ENCODE assay signal across 8 cellular contexts in the genomic region with DNA sequence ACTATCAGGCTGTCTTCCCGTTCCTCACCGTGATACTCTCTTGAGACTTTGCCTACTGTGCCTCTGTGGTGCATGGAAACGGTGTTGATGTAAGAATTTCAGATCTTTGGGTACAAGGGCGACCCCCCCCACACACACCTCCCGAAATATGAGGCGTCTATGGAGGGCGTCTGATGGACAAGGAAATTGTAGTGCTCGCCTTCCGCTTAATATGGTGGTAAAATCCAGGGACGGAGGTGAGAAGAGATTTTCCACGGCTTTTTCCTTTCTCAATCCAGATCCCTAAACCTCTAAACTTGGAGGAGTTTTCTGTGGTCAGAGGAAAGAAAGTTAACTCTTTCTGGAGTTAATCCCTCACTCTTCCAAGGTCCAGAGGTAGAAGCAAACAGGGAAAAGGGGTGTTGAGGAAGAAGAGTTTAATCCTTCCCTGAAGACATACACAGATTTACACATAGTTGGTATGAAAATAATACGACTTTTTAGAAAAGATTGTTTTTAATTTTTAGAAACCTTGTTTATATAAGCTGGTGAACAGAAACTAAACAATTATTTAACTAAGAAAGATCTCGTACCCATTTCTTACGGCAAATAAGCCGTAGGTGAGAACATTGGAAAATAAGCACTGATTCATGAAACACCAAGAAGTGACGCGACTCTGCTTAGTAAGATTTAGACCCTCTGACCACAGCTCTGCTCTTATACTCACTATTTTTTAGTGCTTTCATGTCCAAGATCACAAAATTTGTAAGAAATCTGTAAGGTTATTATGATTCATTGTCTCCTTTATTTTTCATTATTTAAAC. TPM values are rescaled to one million over a fixed set of nuclear protein-coding genes. Genes with fewer than 3 reads are reported as not detected.
DNase-seq lines count a peak whose midpoint lies in the region; TF ChIP-seq lines count a peak whose summit lies in the region.

No MANE protein-coding gene starts in this region.

- peak; percentile 34 for DNase-seq in stimulated activated CD4-positive, alpha-beta T cell treated with anti-CD3 and anti-CD28 coated beads, Interleukin-4, amount 100 ng/mL, for 24 hours
- DNase-seq in stimulated activated CD4-positive, alpha-beta T cell treated with anti-CD3 and anti-CD28 coated beads, Interleukin-4, amount 100 ng/mL, for 4 hours, result no peak
- peak; percentile 70 for DNase-seq in NCI-H69 (lab: John Stamatoyannopoulos, UW)
- peak; percentile 69 for DNase-seq in ecto neural progenitor cell (ENCODE audit: low spot score)
- DNase-seq in foreskin melanocyte, result no peak
- DNase-seq in NCI-H2196 (lab: John Stamatoyannopoulos, UW; ENCODE audit: unreplicated experiment), result no peak
- DNase-seq in amniotic stem cell (lab: John Stamatoyannopoulos, UW), result no peak

- peak overlapping the region; percentile 72 for H3K4me3 ChIP-seq in neural cell (ENCODE audit: low read length)

- no peak for TF ChIP-seq RAD21 in neural cell (conservative IDR thresholded peaks at IDR 0.05)

- no peaks in the 10 kb centered on the region for H3K9me3 ChIP-seq in neural cell (ENCODE audit: low read length)

- H3K27me3 ChIP-seq in neural cell (ENCODE audit: insufficient read depth, low read depth, low read length), result peaks cover 5% of the 10 kb centered on the region

- TF ChIP-seq CTCF in neural cell (IDR thresholded peaks at IDR 0.05; ENCODE audit: poor library complexity, severe bottlenecking), result no peak

- peak overlapping the region; percentile 48 for H3K27ac ChIP-seq in neural cell (ENCODE audit: low read length)

- H3K79me2 ChIP-seq in neural cell (replicated peaks; ENCODE audit: insufficient read depth, low read length), result no peaks in the 10 kb centered on the region

- H3F3A ChIP-seq in neural cell (ENCODE audit: insufficient read depth, low read length, poor library complexity, severe bottlenecking), result peaks cover 5% of the 10 kb centered on the region

- H4K20me1 ChIP-seq in neural cell (ENCODE audit: insufficient read depth), result no peaks in the 10 kb centered on the region

- no peaks in the 10 kb centered on the region for H3K9me2 ChIP-seq in neural cell (ENCODE audit: insufficient read depth, low read length)

- H2AFZ ChIP-seq in neural cell (ENCODE audit: low read depth, low read length), result peak overlapping the region; percentile 11

- no peak for TF ChIP-seq EP300 in neural cell (conservative IDR thresholded peaks at IDR 0.05; ENCODE audit: poor library complexity, severe bottlenecking)

- H3K9ac ChIP-seq in neural cell (ENCODE audit: low read length), result peak overlapping the region; percentile 57

- no peaks in the 10 kb centered on the region for H3K36me3 ChIP-seq in neural cell (ENCODE audit: insufficient read depth, low read length)

- peak overlapping the region; percentile 79 for H3K4me2 ChIP-seq in neural cell (ENCODE audit: low read length)

TF ChIP-seq in neural cell, 6 proteins besides CTCF, POLR2A, EP300 and RAD21:
- TF ChIP-seq SMC3 (conservative IDR thresholded peaks at IDR 0.05; ENCODE audit: poor library complexity), result no peak
- TF ChIP-seq, protein P1, sequence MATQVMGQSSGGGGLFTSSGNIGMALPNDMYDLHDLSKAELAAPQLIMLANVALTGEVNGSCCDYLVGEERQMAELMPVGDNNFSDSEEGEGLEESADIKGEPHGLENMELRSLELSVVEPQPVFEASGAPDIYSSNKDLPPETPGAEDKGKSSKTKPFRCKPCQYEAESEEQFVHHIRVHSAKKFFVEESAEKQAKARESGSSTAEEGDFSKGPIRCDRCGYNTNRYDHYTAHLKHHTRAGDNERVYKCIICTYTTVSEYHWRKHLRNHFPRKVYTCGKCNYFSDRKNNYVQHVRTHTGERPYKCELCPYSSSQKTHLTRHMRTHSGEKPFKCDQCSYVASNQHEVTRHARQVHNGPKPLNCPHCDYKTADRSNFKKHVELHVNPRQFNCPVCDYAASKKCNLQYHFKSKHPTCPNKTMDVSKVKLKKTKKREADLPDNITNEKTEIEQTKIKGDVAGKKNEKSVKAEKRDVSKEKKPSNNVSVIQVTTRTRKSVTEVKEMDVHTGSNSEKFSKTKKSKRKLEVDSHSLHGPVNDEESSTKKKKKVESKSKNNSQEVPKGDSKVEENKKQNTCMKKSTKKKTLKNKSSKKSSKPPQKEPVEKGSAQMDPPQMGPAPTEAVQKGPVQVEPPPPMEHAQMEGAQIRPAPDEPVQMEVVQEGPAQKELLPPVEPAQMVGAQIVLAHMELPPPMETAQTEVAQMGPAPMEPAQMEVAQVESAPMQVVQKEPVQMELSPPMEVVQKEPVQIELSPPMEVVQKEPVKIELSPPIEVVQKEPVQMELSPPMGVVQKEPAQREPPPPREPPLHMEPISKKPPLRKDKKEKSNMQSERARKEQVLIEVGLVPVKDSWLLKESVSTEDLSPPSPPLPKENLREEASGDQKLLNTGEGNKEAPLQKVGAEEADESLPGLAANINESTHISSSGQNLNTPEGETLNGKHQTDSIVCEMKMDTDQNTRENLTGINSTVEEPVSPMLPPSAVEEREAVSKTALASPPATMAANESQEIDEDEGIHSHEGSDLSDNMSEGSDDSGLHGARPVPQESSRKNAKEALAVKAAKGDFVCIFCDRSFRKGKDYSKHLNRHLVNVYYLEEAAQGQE (IDR thresholded peaks at IDR 0.05; ENCODE audit: borderline replicate concordance), result no peak

RNA-seq across cellular contexts. Expression of a gene that starts 23.1 kb away (rescaled TPM):
- polyA plus RNA-seq in neural cell, result not detected in 2 replicates
- polyA minus RNA-seq in neural cell, result not detected in 2 replicates

RNA-seq across cellular contexts. Expression of a gene that starts 26.4 kb away (rescaled TPM):
- polyA plus RNA-seq in neural cell, result not detected in 2 replicates
- polyA minus RNA-seq in neural cell, result not detected in 2 replicates

RNA-seq across cellular contexts. Expression of a gene that starts 27.3 kb away (rescaled TPM):
- not detected in 2 replicates for polyA plus RNA-seq in neural cell
- not detected in 2 replicates for polyA minus RNA-seq in neural cell

RNA-seq across cellular contexts. Expression of a gene that starts 53.4 kb away (rescaled TPM):
- polyA plus RNA-seq in neural cell, result not detected in 2 replicates
- polyA minus RNA-seq in neural cell, result not detected in 2 replicates

Comparison
In these comparisons a context has a peak if more than half of its experiments do, and no peak if none do; other contexts are left out.
1. DNase-seq: peak in stimulated activated CD4-positive, alpha-beta T cell treated with anti-CD3 and anti-CD28 coated beads, Interleukin-4, amount 100 ng/mL, for 24 hours (single experiment), NCI-H69 (single experiment) and ecto neural progenitor cell (single experiment); none in stimulated activated CD4-positive, alpha-beta T cell treated with anti-CD3 and anti-CD28 coated beads, Interleukin-4, amount 100 ng/mL, for 4 hours (0 of 2), foreskin melanocyte (single experiment), NCI-H2196 (single experiment) and amniotic stem cell (single experiment).